ENCODE assay signal across 25 cellular contexts in the genomic region with DNA sequence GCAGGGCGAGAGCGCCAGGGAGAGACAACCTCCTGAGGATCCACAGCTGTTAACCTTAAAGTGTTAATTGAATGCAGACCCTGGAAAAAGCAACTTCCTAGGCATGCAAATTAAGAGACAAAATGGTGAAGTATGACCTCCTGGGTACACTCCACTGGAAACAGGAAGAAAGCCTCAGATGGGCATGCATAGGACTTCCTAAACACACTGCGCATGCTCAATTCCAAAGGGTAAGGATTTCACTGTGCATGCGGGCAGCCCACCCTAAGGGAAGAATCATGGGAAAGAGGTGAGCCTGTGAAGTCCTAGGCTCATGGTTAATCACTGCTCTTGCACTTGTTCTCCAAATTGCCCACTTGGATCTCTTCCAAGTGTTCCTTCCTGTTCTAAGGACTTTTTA.
"Had no signal": no experiment of that assay in that cellular context is flagged by ENCODE, and none has a peak within 500 bp of the region (broad histone marks: within the 10 kb centered on the region; RNA-seq: fewer than 3 reads in every experiment).

No MANE protein-coding gene starts in this region.

- ATAC-seq: foreskin keratinocyte; heart right ventricle; left colon; naive thymus-derived CD4-positive, alpha-beta T cell; right lobe of liver; stimulated activated naive B cell treated with anti-CD40 and anti-IgM and Interleukin-4, amounts not matched to agents 10 μg/mL and 1 μg/mL and 100 μg/mL, for 72 hours had no signal

- H3K4me3 Mint-ChIP-seq: memory B cell; mesothelial cell of epicardium; naive thymus-derived CD4-positive, alpha-beta T cell; nephron; stimulated activated naive B cell treated with anti-CD40 and anti-IgM and Interleukin-4, amounts not matched to agents 10 μg/mL and 1 μg/mL and 100 μg/mL, for 72 hours; stimulated activated naive CD8-positive, alpha-beta T cell treated with anti-CD3 and anti-CD28 coated beads, Interleukin-15, Interleukin-2, amounts not matched to agents 100 ng/mL and 50 ng/mL, for 24 hours had no signal

- DNase-seq: dorsolateral prefrontal cortex; effector CD8-positive, alpha-beta T cell; foreskin keratinocyte; glutamatergic neuron; heart right ventricle; hippocampal formation; kidney glomerular epithelial cell; left colon; naive thymus-derived CD4-positive, alpha-beta T cell; right lobe of liver; small intestine; stimulated activated CD4-positive, alpha-beta T cell treated with anti-CD3 and anti-CD28 coated beads, Interleukin-15, amount 100 ng/mL, for 24 hours; stimulated activated CD4-positive, alpha-beta T cell treated with anti-CD3 and anti-CD28 coated beads, Interleukin-2, amount 100 ng/mL, for 48 hours; stimulated activated naive B cell treated with anti-CD40 and anti-IgM and Interleukin-4, amounts not matched to agents 10 μg/mL and 1 μg/mL and 100 μg/mL, for 72 hours; transverse colon had no signal

- H3K27ac Mint-ChIP-seq: memory B cell; mesothelial cell of epicardium; naive thymus-derived CD4-positive, alpha-beta T cell; neural progenitor cell; progenitor cell of endocrine pancreas; stimulated activated naive B cell treated with anti-CD40 and anti-IgM and Interleukin-4, amounts not matched to agents 10 μg/mL and 1 μg/mL and 100 μg/mL, for 72 hours; stimulated activated naive CD8-positive, alpha-beta T cell treated with anti-CD3 and anti-CD28 coated beads, Interleukin-15, Interleukin-2, amounts not matched to agents 100 ng/mL and 50 ng/mL, for 24 hours had no signal

- H3K9me3 ChIP-seq: esophagus muscularis mucosa, heart right ventricle, right lobe of liver, transverse colon, vagina had no signal

- H3K4me1 ChIP-seq: esophagus muscularis mucosa, foreskin keratinocyte, heart right ventricle, neural progenitor cell, parathyroid adenoma, right lobe of liver, transverse colon, vagina had no signal

- H3K36me3 ChIP-seq: esophagus muscularis mucosa, heart right ventricle, neural progenitor cell, right lobe of liver, transverse colon, vagina had no signal

- H3K36me3 Mint-ChIP-seq: memory B cell; mesothelial cell of epicardium; naive thymus-derived CD4-positive, alpha-beta T cell; neural progenitor cell; stimulated activated naive B cell treated with anti-CD40 and anti-IgM and Interleukin-4, amounts not matched to agents 10 μg/mL and 1 μg/mL and 100 μg/mL, for 72 hours had no signal

- H3K4me1 Mint-ChIP-seq: memory B cell; mesothelial cell of epicardium; naive thymus-derived CD4-positive, alpha-beta T cell; nephron; neural progenitor cell; stimulated activated naive B cell treated with anti-CD40 and anti-IgM and Interleukin-4, amounts not matched to agents 10 μg/mL and 1 μg/mL and 100 μg/mL, for 72 hours had no signal

- H3K27ac ChIP-seq: dorsolateral prefrontal cortex, esophagus muscularis mucosa, foreskin keratinocyte, heart right ventricle, neural progenitor cell, parathyroid adenoma, right lobe of liver, transverse colon, vagina had no signal

- H3K9me3 Mint-ChIP-seq: memory B cell had no signal

- H3K27me3 ChIP-seq: neural progenitor cell, right lobe of liver, vagina had no signal

- H3K9ac ChIP-seq: neural progenitor cell, parathyroid adenoma had no signal

- H3K4me3 ChIP-seq: dorsolateral prefrontal cortex, esophagus muscularis mucosa, heart right ventricle, lung, neural progenitor cell, right lobe of liver, transverse colon, vagina had no signal
